In genomic region chr1:64569376-64569775, GRCh38 we compare ENCODE assay signal across 26 cellular contexts.
DNase-seq lines count a peak whose midpoint lies in the region; TF ChIP-seq lines count a peak whose summit lies in the region.
"Had no signal": no experiment of that assay in that cellular context is flagged by ENCODE, and none has a peak within 500 bp of the region (broad histone marks: within the 10 kb centered on the region; RNA-seq: fewer than 3 reads in every experiment).

No MANE protein-coding gene starts in this region.

- intact Hi-C loops in transverse colon (cut with DNase I; ENCODE audit: low total_unique reads): no loop called here

- peaks cover 1% of the 10 kb centered on the region for H3K36me3 Mint-ChIP-seq in mesothelial cell of epicardium
- H3K36me3 Mint-ChIP-seq: memory B cell, T-cell had no signal

- TF ChIP-seq CTCF in astrocyte of the spinal cord (IDR thresholded peaks at IDR 0.05; ENCODE audit: low read depth, low read length) (no peak), mesothelial cell of epicardium (IDR thresholded peaks at IDR 0.05; ENCODE audit: unreplicated experiment) (no peak), transverse colon (IDR thresholded peaks at IDR 0.05) (no peak)

- H3K4me1 ChIP-seq in transverse colon: peaks cover 0 to 4% (median 0%) of the 10 kb centered on the region in 4 donors

- no peaks in the 10 kb centered on the region for H3K9me3 ChIP-seq in transverse colon
- H3K9me3 ChIP-seq: adrenal gland had no signal

- no peaks in the 10 kb centered on the region for H3K27me3 ChIP-seq in transverse colon
- H3K27me3 ChIP-seq: adrenal gland had no signal

- no peak overlapping the region for H3K4me3 Mint-ChIP-seq in mesothelial cell of epicardium
- H3K4me3 Mint-ChIP-seq: activated T-cell treated with anti-CD3 and anti-CD28 coated beads, Interleukin-2, amount 50 U/mL, for 24 hours; B cell; endodermal cell; memory B cell; T-cell; type B pancreatic cell had no signal

- DNase-seq in EH (ENCODE audit: low read depth) (peak; percentile 11), NOMO-1 (lab: John Stamatoyannopoulos, UW; ENCODE audit: unreplicated experiment in 2 of 2) (peak; percentile 38 to 71), astrocyte of the spinal cord (ENCODE audit: low read depth, low spot score) (peak; percentile 6), mesothelial cell of epicardium (ENCODE audit: low spot score in 2 of 2, unreplicated experiment in 2 of 2) (no peak), iPS-NIHi7 (ENCODE audit: extremely low spot score) (no peak), erythroblast (lab: John Stamatoyannopoulos, UW) (no peak), transverse colon (no peak), CD1c-positive myeloid dendritic cell (ENCODE audit: extremely low spot score) (no peak)
- DNase-seq: activated CD4-positive, alpha-beta T cell treated with anti-CD3 and anti-CD28 coated beads for 48 hours; activated naive CD4-positive, alpha-beta T cell treated with Interleukin-2 at 50 U/mL for 16 hours; activated T-cell treated with anti-CD3 and anti-CD28 coated beads, Interleukin-2, amount 50 U/mL, for 24 hours; adrenal gland; endodermal cell; glutamatergic neuron; kidney glomerular epithelial cell; NCI-H1417; NCI-H2081; NCI-H226; NCI-H82; nucleus accumbens; SHP77; stimulated activated CD4-positive, alpha-beta T cell treated with anti-CD3 and anti-CD28 coated beads, Interleukin-1b, Interleukin-23, amount 100 ng/mL, for 48 hours; T-cell had no signal

- in situ Hi-C loops in astrocyte of the spinal cord (cut with HindIII; ENCODE audit: low sequenced_read_pairs) (no loop called here), transverse colon (cut with MboI; ENCODE audit: low pct_ligation_motif_present in 1 of 4, low pct_unique_long_range_greater_than_20kb in 1 of 4, low sequenced_read_pairs in 3 of 4) (no loop called here)

- no peak overlapping the region for H3K27ac ChIP-seq in transverse colon
- H3K27ac ChIP-seq: adrenal gland had no signal

- H3K4me3 ChIP-seq in astrocyte of the spinal cord (ENCODE audit: low read depth, low read length) (no peak overlapping the region), transverse colon (no peak overlapping the region)
- H3K4me3 ChIP-seq: adrenal gland had no signal

- no peaks in the 10 kb centered on the region for H3K27me3 Mint-ChIP-seq in mesothelial cell of epicardium (ENCODE audit: low read depth)
- H3K27me3 Mint-ChIP-seq: type B pancreatic cell had no signal

- no peaks in the 10 kb centered on the region for H3K36me3 ChIP-seq in transverse colon
- H3K36me3 ChIP-seq: adrenal gland had no signal

- peak overlapping the region; percentile 63 for H3K27ac Mint-ChIP-seq in mesothelial cell of epicardium
- H3K27ac Mint-ChIP-seq: activated T-cell treated with anti-CD3 and anti-CD28 coated beads, Interleukin-2, amount 50 U/mL, for 24 hours; B cell; endodermal cell; memory B cell; T-cell; type B pancreatic cell had no signal

- 77% methylated on average over 4 of the region's 4 CpGs; no CpG with 5 or more reads in 1 of the 2 donors for WGBS in transverse colon (ENCODE audit: low coverage in 1 of 2), 2 donors

- H3K9me3 Mint-ChIP-seq in mesothelial cell of epicardium: no peaks in the 10 kb centered on the region
- H3K9me3 Mint-ChIP-seq: activated T-cell treated with anti-CD3 and anti-CD28 coated beads, Interleukin-2, amount 50 U/mL, for 24 hours; endodermal cell; memory B cell; T-cell; type B pancreatic cell had no signal

- no peak for TF ChIP-seq POLR2A in erythroblast (IDR thresholded peaks at IDR 0.05; ENCODE audit: low read length)
- TF ChIP-seq POLR2A in transverse colon (IDR thresholded peaks at IDR 0.05): no peak

- TF ChIP-seq EP300 in transverse colon (IDR thresholded peaks at IDR 0.05; ENCODE audit: low read depth): no peak

- H3K4me1 Mint-ChIP-seq in mesothelial cell of epicardium: peaks cover 86% of the 10 kb centered on the region
- H3K4me1 Mint-ChIP-seq: B cell, memory B cell, T-cell had no signal

Comparison
In these comparisons a context has a peak if more than half of its experiments do, and no peak if none do; other contexts are left out.
1. DNase-seq: peak in EH (single experiment), NOMO-1 (2 of 2) and astrocyte of the spinal cord (single experiment); none in mesothelial cell of epicardium (0 of 2), iPS-NIHi7 (single experiment), erythroblast (0 of 2), transverse colon (single experiment) and CD1c-positive myeloid dendritic cell (single experiment).